ENCODE assay signal across 15 cellular contexts in genomic region chr2:96824079-96824870, GRCh38. TPM values are rescaled to one million over a fixed set of nuclear protein-coding genes. Genes with fewer than 3 reads are reported as not detected.
DNase-seq lines count a peak whose midpoint lies in the region; ATAC-seq, FAIRE-seq and TF ChIP-seq lines count a peak whose summit lies in the region.
"Had no signal": no experiment of that assay in that cellular context is flagged by ENCODE, and none has a peak within 500 bp of the region (broad histone marks: within the 10 kb centered on the region; RNA-seq: fewer than 3 reads in every experiment).

No MANE protein-coding gene starts in this region.

- TF ChIP-seq EP300 in HepG2 (IDR thresholded peaks at IDR 0.05; ENCODE audit: low read depth in 2 of 2, low read length in 2 of 2) (no peak), HepG2 (CRISPR knock-in tag; IDR thresholded peaks at IDR 0.05; ENCODE audit: borderline replicate concordance) (no peak)

- peak; percentile 39; the same call in 1 of the 2 replicates for TF ChIP-seq RAD21 in HepG2 (CRISPR knock-in tag; IDR thresholded peaks at IDR 0.05)

- H3K27ac ChIP-seq in HepG2 (ENCODE audit: extremely low read length, insufficient read depth, low read length) (peak overlapping the region; percentile 26), tibial artery (no peak overlapping the region)
- H3K27ac ChIP-seq: C4-2B, GM23248, tibial nerve had no signal

- H3K36me3 ChIP-seq in HepG2 (replicated peaks in 1 of 2; ENCODE audit: control insufficient read depth in 1 of 2, insufficient read depth in 2 of 2, low read length in 2 of 2) (peaks cover 36 to 77% of the 10 kb centered on the region in 2 experiments), tibial artery (peaks cover 43 to 61% (median 51%) of the 10 kb centered on the region in 3 donors)

- no peak overlapping the region for H2AFZ ChIP-seq in HepG2 (ENCODE audit: low read length)
- H2AFZ ChIP-seq: GM23248 had no signal

- H3K4me3 ChIP-seq in HepG2 (replicated peaks in 1 of 3; ENCODE audit: insufficient read depth in 1 of 3, low read depth in 2 of 3, low read length in 3 of 3) (no peak overlapping the region), tibial artery (no peak overlapping the region)
- H3K4me3 ChIP-seq: GM23248, tibial nerve had no signal

- H3K79me2 ChIP-seq in HepG2 (ENCODE audit: insufficient read depth, low read length): peaks cover 64% of the 10 kb centered on the region

- 54% methylated on average over 6 of the region's 6 CpGs for WGBS in HepG2 (ENCODE audit: low lambda C conversion rate)

- H3K4me1 ChIP-seq in HepG2 (ENCODE audit: insufficient read depth, low read length) (peaks cover 53% of the 10 kb centered on the region), tibial artery (peaks cover 0 to 33% (median 14%) of the 10 kb centered on the region in 4 donors)

- 0 out of 2 replicates have a peak overlapping the region, but pooled peaks have one; percentile 5 for H3K4me2 ChIP-seq in HepG2 (ENCODE audit: low read depth, low read length)

- no TSS peak for BruUV-seq in HepG2 (replicated peaks; lab: Mats Ljungman, UMichigan)

- peak; percentile 56 for FAIRE-seq in HepG2 (lab: Jason Lieb, UNC)
- FAIRE-seq: keratinocyte had no signal

- POLR2A ChIA-PET in HepG2 (lab: Yijun Ruan, JAX): interaction anchor here (0.7 to 1.5 kb wide), 10 partner anchors 9 to 44 kb away, joined by 3 to 12 read pairs (median 4); partner anchors contain the start of gene ANKRD39

- CTCF ChIA-PET in HepG2 (lab: Yijun Ruan, JAX; ENCODE audit: low intra/inter-chr PET ratio, low total read pairs): no interaction called here

- in situ Hi-C loops in ACHN (cut with HindIII; ENCODE audit: low pct_ligation_motif_present, low pct_unique_long_range_greater_than_20kb, low sequenced_read_pairs): no loop called here
- in situ Hi-C loops in HepG2 (cut with HindIII; ENCODE audit: extremely low pct_ligation_motif_present, low pct_unique_long_range_greater_than_20kb): no loop called here

- H3K27me3 ChIP-seq in HepG2 (ENCODE audit: control insufficient read depth in 1 of 2, insufficient read depth in 2 of 2, low read length in 2 of 2) (no peaks in the 10 kb centered on the region), tibial artery (no peaks in the 10 kb centered on the region)
- H3K27me3 ChIP-seq: tibial nerve had no signal

- intact Hi-C loops in HepG2 (cut with micrococcal nuclease; ENCODE audit: unreplicated experiment): no loop called here
- intact Hi-C loops in tibial artery (cut with DNase I; ENCODE audit: low total_unique reads): no loop called here

- H3K9ac ChIP-seq in HepG2 (ENCODE audit: insufficient read depth, low read depth, low read length): no peak overlapping the region
- H3K9ac ChIP-seq: GM23248 had no signal

- H3K9me3 ChIP-seq in HepG2 (ENCODE audit: low read length) (no peaks in the 10 kb centered on the region), tibial artery (no peaks in the 10 kb centered on the region)
- H3K9me3 ChIP-seq: tibial nerve had no signal

- no peak for TF ChIP-seq CTCF in HepG2 (CRISPR knock-in tag; IDR thresholded peaks at IDR 0.05)
- no peak for TF ChIP-seq CTCF in tibial artery (IDR thresholded peaks at IDR 0.05)

- TF ChIP-seq POLR2A in HepG2 (IDR thresholded peaks at IDR 0.05; ENCODE audit: insufficient read depth in 1 of 2, low read depth in 2 of 2, low read length in 2 of 2): no peak

- H4K20me1 ChIP-seq in HepG2 (ENCODE audit: insufficient read depth, low read length): peaks cover 62% of the 10 kb centered on the region

- peak; percentile 58 for ATAC-seq in HepG2
- no peak for ATAC-seq in GM19395 (IDR thresholded peaks at IDR 0.05; ENCODE audit: unreplicated experiment)
- ATAC-seq in HG03442 (IDR thresholded peaks at IDR 0.05; ENCODE audit: unreplicated experiment): no peak

- DNase-seq in ACHN: peak; percentile 14
- peak; percentile 26 for DNase-seq in EL
- peak; percentile 86 for DNase-seq in astrocyte of the hippocampus (ENCODE audit: low read depth, low spot score)
- DNase-seq in HepG2 (ENCODE audit: low spot score): peak; percentile 77
- no peak for DNase-seq in NCI-H524 (lab: John Stamatoyannopoulos, UW)
- no peak for DNase-seq in tibial artery
- DNase-seq: activated CD4-positive, alpha-beta T cell treated with anti-CD3 and anti-CD28 coated beads for 4 hours; GM23248; NCI-H187; NCI-H526 treated with DMSO at 0.1 percent for 48 hours had no signal

RNA-seq across cellular contexts. Expression of gene CNNM3, which starts 8.2 kb away (rescaled TPM):
- total RNA-seq in HepG2 (2016; rRNA removed; fragmentation: Illumina TruSeq; extraction: Trizol): 8.4 and 21.2 TPM in 2 replicates
- total RNA-seq in HepG2 (2016; cell fraction: cytosol; rRNA removed; fragmentation: Illumina TruSeq; extraction: Trizol; ENCODE audit: low read depth): 5.5 and 5.9 TPM in 2 replicates
- total RNA-seq in HepG2 (2016; cell fraction: insoluble cytoplasmic fraction; rRNA removed; fragmentation: Illumina TruSeq; extraction: Trizol): 6.5 and 21.5 TPM in 2 replicates
- total RNA-seq in HepG2 (2016; cell fraction: membrane; rRNA removed; fragmentation: Illumina TruSeq; extraction: Trizol): 8.5 and 9.2 TPM in 2 replicates
- total RNA-seq in HepG2 (2016; cell fraction: nucleus; rRNA removed; fragmentation: Illumina TruSeq; extraction: Trizol): 22.7 and 27.7 TPM in 2 replicates
- polyA plus RNA-seq in HepG2 (2011; rRNA removed): 27.9 and 43.4 TPM in 2 replicates
- polyA plus RNA-seq in HepG2 (2011; cell fraction: cytosol; rRNA removed): 24.2 and 26.5 TPM in 2 replicates
- 68.4 and 71.2 TPM in 2 replicates for polyA plus RNA-seq in HepG2 (2011; cell fraction: nucleus; rRNA removed)
- polyA plus RNA-seq in HepG2 (2012): 35.8 and 38.5 TPM in 2 replicates
- 4.3 and 4.5 TPM in 2 replicates for polyA plus RNA-seq in HepG2 (2016; cell fraction: cytosol; fragmentation: Illumina TruSeq; extraction: Trizol; ENCODE audit: low read depth)
- 11.7 and 14.4 TPM in 2 replicates for polyA plus RNA-seq in HepG2 (2016; cell fraction: insoluble cytoplasmic fraction; fragmentation: Illumina TruSeq; extraction: Trizol; ENCODE audit: low read depth)
- 10.0 and 11.0 TPM in 2 replicates for polyA plus RNA-seq in HepG2 (2016; cell fraction: membrane; fragmentation: Illumina TruSeq; extraction: Trizol; ENCODE audit: low read depth)
- 48.6 and 52.0 TPM in 2 replicates for polyA plus RNA-seq in HepG2 (2016; cell fraction: nucleus; fragmentation: Illumina TruSeq; extraction: Trizol; ENCODE audit: insufficient read depth, low read depth)
- 49.9 and 152 TPM in 2 replicates for polyA minus RNA-seq in HepG2 (2011; rRNA and poly(A)+ RNA removed; ENCODE audit: low replicate concordance)
- polyA minus RNA-seq in HepG2 (2011; cell fraction: cytosol; rRNA and poly(A)+ RNA removed): 50.4 and 69.9 TPM in 2 replicates
- polyA minus RNA-seq in HepG2 (2011; cell fraction: nucleus; rRNA and poly(A)+ RNA removed): 56.1 and 70.2 TPM in 2 replicates

RNA-seq across cellular contexts. Expression of gene ANKRD23, which starts 19.5 kb away (rescaled TPM):
- 0.35 and 1.5 TPM in 2 replicates for total RNA-seq in HepG2 (2016; rRNA removed; fragmentation: Illumina TruSeq; extraction: Trizol)
- total RNA-seq in HepG2 (2016; cell fraction: cytosol; rRNA removed; fragmentation: Illumina TruSeq; extraction: Trizol; ENCODE audit: low read depth): 0.35 and 0.51 TPM in 2 replicates
- 0.61 and 2.2 TPM in 2 replicates for total RNA-seq in HepG2 (2016; cell fraction: insoluble cytoplasmic fraction; rRNA removed; fragmentation: Illumina TruSeq; extraction: Trizol)
- 0.77 and 0.90 TPM in 2 replicates for total RNA-seq in HepG2 (2016; cell fraction: membrane; rRNA removed; fragmentation: Illumina TruSeq; extraction: Trizol)
- total RNA-seq in HepG2 (2016; cell fraction: nucleus; rRNA removed; fragmentation: Illumina TruSeq; extraction: Trizol): 2.3 and 2.8 TPM in 2 replicates
- 1.6 and 2.7 TPM in 2 replicates for polyA plus RNA-seq in HepG2 (2011; rRNA removed)
- polyA plus RNA-seq in HepG2 (2011; cell fraction: cytosol; rRNA removed): 0.71 and 0.90 TPM in 2 replicates
- 17.9 and 22.1 TPM in 2 replicates for polyA plus RNA-seq in HepG2 (2011; cell fraction: nucleus; rRNA removed)
- polyA plus RNA-seq in HepG2 (2012): 0.72 and 2.1 TPM in 2 replicates
- polyA plus RNA-seq in HepG2 (2016; cell fraction: cytosol; fragmentation: Illumina TruSeq; extraction: Trizol; ENCODE audit: low read depth): 0.47 and 0.50 TPM in 2 replicates
- polyA plus RNA-seq in HepG2 (2016; cell fraction: insoluble cytoplasmic fraction; fragmentation: Illumina TruSeq; extraction: Trizol; ENCODE audit: low read depth): 0.32 and 0.50 TPM in 2 replicates
- polyA plus RNA-seq in HepG2 (2016; cell fraction: membrane; fragmentation: Illumina TruSeq; extraction: Trizol; ENCODE audit: low read depth): 0.47 and 0.74 TPM in 2 replicates
- polyA plus RNA-seq in HepG2 (2016; cell fraction: nucleus; fragmentation: Illumina TruSeq; extraction: Trizol; ENCODE audit: insufficient read depth, low read depth): 9.2 and 10.4 TPM in 2 replicates
- 1.6 and 5.1 TPM in 2 replicates for polyA minus RNA-seq in HepG2 (2011; rRNA and poly(A)+ RNA removed; ENCODE audit: low replicate concordance)
- polyA minus RNA-seq in HepG2 (2011; cell fraction: cytosol; rRNA and poly(A)+ RNA removed): not detected in 2 replicates
- 3.9 and 4.1 TPM in 2 replicates for polyA minus RNA-seq in HepG2 (2011; cell fraction: nucleus; rRNA and poly(A)+ RNA removed)

RNA-seq across cellular contexts. Expression of gene ANKRD39, which starts 33.5 kb away (rescaled TPM):
- total RNA-seq in HepG2 (2016; rRNA removed; fragmentation: Illumina TruSeq; extraction: Trizol): 23.2 and 26.7 TPM in 2 replicates
- 40.7 and 45.8 TPM in 2 replicates for total RNA-seq in HepG2 (2016; cell fraction: cytosol; rRNA removed; fragmentation: Illumina TruSeq; extraction: Trizol; ENCODE audit: low read depth)
- 26.3 and 27.1 TPM in 2 replicates for total RNA-seq in HepG2 (2016; cell fraction: insoluble cytoplasmic fraction; rRNA removed; fragmentation: Illumina TruSeq; extraction: Trizol)
- 37.4 and 41.3 TPM in 2 replicates for total RNA-seq in HepG2 (2016; cell fraction: membrane; rRNA removed; fragmentation: Illumina TruSeq; extraction: Trizol)
- total RNA-seq in HepG2 (2016; cell fraction: nucleus; rRNA removed; fragmentation: Illumina TruSeq; extraction: Trizol): 10.3 and 11.7 TPM in 2 replicates
- 24.8 and 27.8 TPM in 2 replicates for polyA plus RNA-seq in HepG2 (2011; rRNA removed)
- polyA plus RNA-seq in HepG2 (2011; cell fraction: cytosol; rRNA removed): 18.3 and 31.5 TPM in 2 replicates
- 24.2 and 29.2 TPM in 2 replicates for polyA plus RNA-seq in HepG2 (2011; cell fraction: nucleus; rRNA removed)
- polyA plus RNA-seq in HepG2 (2012): 14.6 and 20.3 TPM in 2 replicates
- polyA plus RNA-seq in HepG2 (2016; cell fraction: cytosol; fragmentation: Illumina TruSeq; extraction: Trizol; ENCODE audit: low read depth): 55.3 and 63.9 TPM in 2 replicates
- polyA plus RNA-seq in HepG2 (2016; cell fraction: insoluble cytoplasmic fraction; fragmentation: Illumina TruSeq; extraction: Trizol; ENCODE audit: low read depth): 33.9 and 35.0 TPM in 2 replicates
- polyA plus RNA-seq in HepG2 (2016; cell fraction: membrane; fragmentation: Illumina TruSeq; extraction: Trizol; ENCODE audit: low read depth): 40.8 and 47.0 TPM in 2 replicates
- 23.0 and 24.9 TPM in 2 replicates for polyA plus RNA-seq in HepG2 (2016; cell fraction: nucleus; fragmentation: Illumina TruSeq; extraction: Trizol; ENCODE audit: insufficient read depth, low read depth)
- 10.9 and 17.9 TPM in 2 replicates for polyA minus RNA-seq in HepG2 (2011; rRNA and poly(A)+ RNA removed; ENCODE audit: low replicate concordance)
- 4.6 and 5.6 TPM in 2 replicates for polyA minus RNA-seq in HepG2 (2011; cell fraction: cytosol; rRNA and poly(A)+ RNA removed)
- polyA minus RNA-seq in HepG2 (2011; cell fraction: nucleus; rRNA and poly(A)+ RNA removed): 8.2 and 14.2 TPM in 2 replicates

RNA-seq across cellular contexts. Expression of gene SEMA4C, which starts 45.6 kb away (rescaled TPM):
- 11.3 and 25.9 TPM in 2 replicates for total RNA-seq in HepG2 (2016; rRNA removed; fragmentation: Illumina TruSeq; extraction: Trizol)
- total RNA-seq in HepG2 (2016; cell fraction: cytosol; rRNA removed; fragmentation: Illumina TruSeq; extraction: Trizol; ENCODE audit: low read depth): 3.5 and 4.2 TPM in 2 replicates
- 8.4 and 25.7 TPM in 2 replicates for total RNA-seq in HepG2 (2016; cell fraction: insoluble cytoplasmic fraction; rRNA removed; fragmentation: Illumina TruSeq; extraction: Trizol)
- 10.9 and 11.4 TPM in 2 replicates for total RNA-seq in HepG2 (2016; cell fraction: membrane; rRNA removed; fragmentation: Illumina TruSeq; extraction: Trizol)
- 22.1 and 28.3 TPM in 2 replicates for total RNA-seq in HepG2 (2016; cell fraction: nucleus; rRNA removed; fragmentation: Illumina TruSeq; extraction: Trizol)
- polyA plus RNA-seq in HepG2 (2011; rRNA removed): 46.6 and 69.2 TPM in 2 replicates
- 33.4 and 47.8 TPM in 2 replicates for polyA plus RNA-seq in HepG2 (2011; cell fraction: cytosol; rRNA removed)
- 135 and 157 TPM in 2 replicates for polyA plus RNA-seq in HepG2 (2011; cell fraction: nucleus; rRNA removed)
- polyA plus RNA-seq in HepG2 (2012): 27.3 and 39.4 TPM in 2 replicates
- 1.0 and 1.2 TPM in 2 replicates for polyA plus RNA-seq in HepG2 (2016; cell fraction: cytosol; fragmentation: Illumina TruSeq; extraction: Trizol; ENCODE audit: low read depth)
- polyA plus RNA-seq in HepG2 (2016; cell fraction: insoluble cytoplasmic fraction; fragmentation: Illumina TruSeq; extraction: Trizol; ENCODE audit: low read depth): 6.0 and 8.4 TPM in 2 replicates
- polyA plus RNA-seq in HepG2 (2016; cell fraction: membrane; fragmentation: Illumina TruSeq; extraction: Trizol; ENCODE audit: low read depth): 3.1 and 3.2 TPM in 2 replicates
- polyA plus RNA-seq in HepG2 (2016; cell fraction: nucleus; fragmentation: Illumina TruSeq; extraction: Trizol; ENCODE audit: insufficient read depth, low read depth): 51.6 and 60.2 TPM in 2 replicates
- polyA minus RNA-seq in HepG2 (2011; rRNA and poly(A)+ RNA removed; ENCODE audit: low replicate concordance): 29.1 and 175 TPM in 2 replicates
- 41.8 and 45.0 TPM in 2 replicates for polyA minus RNA-seq in HepG2 (2011; cell fraction: cytosol; rRNA and poly(A)+ RNA removed)
- polyA minus RNA-seq in HepG2 (2011; cell fraction: nucleus; rRNA and poly(A)+ RNA removed): 25.8 and 31.7 TPM in 2 replicates

Comparison
In these comparisons a context has a peak if more than half of its experiments do, and no peak if none do; other contexts are left out.
1. DNase-seq: peak in ACHN (single experiment), EL (single experiment), astrocyte of the hippocampus (single experiment) and HepG2 (single experiment); none in NCI-H524 (0 of 2) and tibial artery (0 of 2).